In the genomic region with DNA sequence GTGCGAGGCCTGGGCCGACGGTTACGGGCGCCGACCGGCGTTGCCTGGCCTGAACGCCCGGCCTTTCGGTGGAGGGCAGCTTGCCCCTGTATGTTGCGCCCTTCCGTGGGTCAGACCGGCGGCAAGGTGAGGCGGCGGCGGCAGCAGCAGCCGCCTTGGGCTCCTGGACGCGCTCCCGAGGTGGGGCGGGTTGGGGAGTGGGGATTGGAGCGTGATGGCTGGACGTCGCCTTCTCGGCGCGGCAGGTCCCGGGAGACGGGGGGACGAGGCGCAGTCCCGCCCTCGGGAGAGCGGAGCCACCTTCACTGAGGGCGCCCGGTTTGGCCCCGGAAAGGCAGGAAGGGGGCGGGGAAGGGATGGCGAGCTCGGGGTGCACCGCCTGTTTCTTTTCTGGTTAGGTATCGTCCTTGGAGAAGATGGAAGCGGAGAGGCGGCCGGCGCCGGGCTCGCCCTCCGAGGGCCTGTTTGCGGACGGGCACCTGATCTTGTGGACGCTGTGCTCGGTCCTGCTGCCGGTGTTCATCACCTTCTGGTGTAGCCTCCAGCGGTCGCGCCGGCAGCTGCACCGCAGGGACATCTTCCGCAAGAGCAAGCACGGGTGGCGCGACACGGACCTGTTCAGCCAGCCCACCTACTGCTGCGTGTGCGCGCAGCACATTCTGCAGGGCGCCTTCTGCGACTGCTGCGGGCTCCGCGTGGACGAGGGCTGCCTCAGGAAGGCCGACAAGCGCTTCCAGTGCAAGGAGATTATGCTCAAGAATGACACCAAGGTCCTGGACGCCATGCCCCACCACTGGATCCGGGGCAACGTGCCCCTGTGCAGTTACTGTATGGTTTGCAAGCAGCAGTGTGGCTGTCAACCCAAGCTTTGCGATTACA, we compare ENCODE assay signal across 8 cellular contexts. TPM values are rescaled to one million over a fixed set of nuclear protein-coding genes. Genes with fewer than 3 reads are reported as not detected.
A peak's percentile ranks its signal among the peaks of the same experiment; 100 is the strongest.
DNase-seq lines count a peak whose midpoint lies in the region; ATAC-seq and TF ChIP-seq lines count a peak whose summit lies in the region.

No MANE protein-coding gene starts in this region.

- ATAC-seq in GM19043 (IDR thresholded peaks at IDR 0.05; ENCODE audit: low read depth, unreplicated experiment), result peak; percentile 29
- peak; percentile 30 for ATAC-seq in HG03432 (IDR thresholded peaks at IDR 0.05; ENCODE audit: unreplicated experiment)
- peak; percentile 2 for ATAC-seq in gastroesophageal sphincter

- H3K27me3 ChIP-seq in OCI-LY1 (ENCODE audit: insufficient read depth, low read length) (no peaks in the 10 kb centered on the region), gastroesophageal sphincter (no peaks in the 10 kb centered on the region), ovary (no peaks in the 10 kb centered on the region), thyroid gland (no peaks in the 10 kb centered on the region)

- H3K27ac ChIP-seq in OCI-LY1 (ENCODE audit: low read depth, low read length, poor library complexity, severe bottlenecking), result peak overlapping the region; percentile 21
- H3K27ac ChIP-seq in gastroesophageal sphincter, result peak overlapping the region; percentile 30 to 96 (median 92)
- peak overlapping the region; percentile 47 to 92 for H3K27ac ChIP-seq in ovary
- H3K27ac ChIP-seq in thyroid gland, result peak overlapping the region; percentile 72 to 93 (median 75)

- peak overlapping the region; percentile 73 for H3K4me3 ChIP-seq in AG10803 (ENCODE audit: low read length)
- peak overlapping the region; percentile 83 for H3K4me3 ChIP-seq in OCI-LY1 (ENCODE audit: low read depth, low read length, poor library complexity, severe bottlenecking)
- peak overlapping the region; percentile 52 to 83 for H3K4me3 ChIP-seq in gastroesophageal sphincter
- peak overlapping the region; percentile 77 for H3K4me3 ChIP-seq in ovary
- peak overlapping the region; percentile 5 to 88 (median 6) for H3K4me3 ChIP-seq in thyroid gland (replicated peaks in 1 of 3)

- H3K4me1 ChIP-seq in OCI-LY1 (ENCODE audit: insufficient read depth, low read length, severe bottlenecking), result peaks cover 62% of the 10 kb centered on the region
- H3K4me1 ChIP-seq in gastroesophageal sphincter, result peaks cover 0 to 66% (median 14%) of the 10 kb centered on the region in 3 donors
- peaks cover 10% of the 10 kb centered on the region for H3K4me1 ChIP-seq in ovary (ENCODE audit: insufficient read depth)
- H3K4me1 ChIP-seq in thyroid gland, result peaks cover 7 to 18% of the 10 kb centered on the region in 2 donors

- intact Hi-C loops in ovary (cut with DNase I) (loop anchor here in 1 of 4 donors (5.0 kb wide), 1 partner anchor 78 kb away; a partner anchor contains a TSS), thyroid gland (cut with DNase I) (loop anchor here (10.0 kb wide), 1 partner anchor 280 kb away; no protein-coding TSS in a partner anchor)

- peaks cover 23% of the 10 kb centered on the region for H3K79me2 ChIP-seq in OCI-LY1 (ENCODE audit: insufficient read depth, low read length)

- WGBS in gastroesophageal sphincter (ENCODE audit: low coverage in 1 of 2), 2 donors, result 20 to 100% methylated on average over 1 of the region's 81 CpGs
- 4 to 7% (median 6%) methylated on average over 74 to 81 of the region's 81 CpGs for WGBS in ovary, 3 donors
- 12 to 22% methylated on average over 18 to 35 of the region's 81 CpGs for WGBS in thyroid gland, 2 donors

- no peak; the same call in 1 of the 2 replicates for TF ChIP-seq CTCF in AG10803 (conservative IDR thresholded peaks at IDR 0.05; ENCODE audit: low read length)
- TF ChIP-seq CTCF in OCI-LY1 (IDR thresholded peaks at IDR 0.05; ENCODE audit: low read length), result peak; percentile 21; the same call in 1 of the 2 replicates
- peak in 2 of 4 experiments; percentile 9 to 32 for TF ChIP-seq CTCF in gastroesophageal sphincter (IDR thresholded peaks at IDR 0.05)
- no peak for TF ChIP-seq CTCF in ovary (IDR thresholded peaks at IDR 0.05)
- TF ChIP-seq CTCF in thyroid gland (IDR thresholded peaks at IDR 0.05), result peak in 4 of 6 experiments; percentile 14 to 29 (median 24)

- TF ChIP-seq POLR2A in gastroesophageal sphincter (IDR thresholded peaks at IDR 0.05), result no peak
- no peak for TF ChIP-seq POLR2A in ovary (IDR thresholded peaks at IDR 0.05)
- TF ChIP-seq POLR2A in thyroid gland (IDR thresholded peaks at IDR 0.05), result peak in 1 of 2 donors; percentile 9

- H3K9me3 ChIP-seq in OCI-LY1 (ENCODE audit: low read length) (no peaks in the 10 kb centered on the region), gastroesophageal sphincter (no peaks in the 10 kb centered on the region), ovary (no peaks in the 10 kb centered on the region), thyroid gland (no peaks in the 10 kb centered on the region)

- H3K4me2 ChIP-seq in OCI-LY1 (ENCODE audit: low read length), result peak overlapping the region; percentile 91

- peak overlapping the region; percentile 82 for H3K9ac ChIP-seq in OCI-LY1 (ENCODE audit: low read length)

- peaks cover 28% of the 10 kb centered on the region; the same call in 1 of the 2 replicates for H3K36me3 ChIP-seq in OCI-LY1 (ENCODE audit: insufficient read depth, low read length)
- peaks cover 0 to 3% of the 10 kb centered on the region in 2 donors for H3K36me3 ChIP-seq in gastroesophageal sphincter
- no peaks in the 10 kb centered on the region for H3K36me3 ChIP-seq in ovary
- no peaks in the 10 kb centered on the region for H3K36me3 ChIP-seq in thyroid gland

- peak; percentile 5 for DNase-seq in AG10803 (ENCODE audit: low read depth)
- peak; percentile 64 for DNase-seq in activated effector memory CD4-positive, alpha-beta T cell treated with Interleukin-2 at 50 U/mL for 16 hours
- DNase-seq in ovary, result peak in 3 of 5 donors; percentile 41 to 66 (median 45)
- DNase-seq in thyroid gland, result peak; percentile 64 to 65

- no peak for TF ChIP-seq EP300 in gastroesophageal sphincter (IDR thresholded peaks at IDR 0.05)
- no peak for TF ChIP-seq EP300 in ovary (IDR thresholded peaks at IDR 0.05)

- H4K20me1 ChIP-seq in OCI-LY1 (ENCODE audit: insufficient read depth, low read length), result no peaks in the 10 kb centered on the region

- H2AFZ ChIP-seq in OCI-LY1 (ENCODE audit: low read length), result no peak overlapping the region

- no peaks in the 10 kb centered on the region for H3F3A ChIP-seq in OCI-LY1 (ENCODE audit: insufficient read depth, low read length)

- no peaks in the 10 kb centered on the region for H3K9me2 ChIP-seq in OCI-LY1 (ENCODE audit: low read depth, low read length)

RNA-seq across cellular contexts. Expression of a gene that starts 0.7 kb away (rescaled TPM):
- total RNA-seq in gastroesophageal sphincter, result 10 to 100 TPM in 1 of 4 donors, 1 to 10 TPM in 3; 8.4 to 12.5 (median 9.7) TPM
- total RNA-seq in ovary, result 10 to 100 TPM in 6 of 7 donors, 1 to 10 TPM in 1; 8.5 to 16.4 (median 11.8) TPM
- 1 to 10 TPM; 3.0 to 5.0 TPM for polyA plus RNA-seq in ovary
- total RNA-seq in thyroid gland, result 10 to 100 TPM in 3 of 4 donors, 1 to 10 TPM in 1; 7.2 to 21.7 (median 14.7) TPM

RNA-seq across cellular contexts. Expression of a gene that starts 0.9 kb away (rescaled TPM):
- total RNA-seq in gastroesophageal sphincter (1 to 10 TPM; 1.1 to 3.5 (median 2.3) TPM), ovary (1 to 10 TPM; 2.4 to 6.0 (median 3.3) TPM), thyroid gland (1 to 10 TPM in 3 of 4 donors, under 1 TPM in 1; 0.24 to 1.2 (median 1.2) TPM)
- 1 to 10 TPM; 1.5 to 2.6 TPM for polyA plus RNA-seq in ovary

Comparison
In these comparisons a context has a peak if more than half of its experiments do, and no peak if none do; other contexts are left out.
1. Peak in every context shown above with its lines: DNase-seq, ATAC-seq, H3K4me3 ChIP-seq and H3K27ac ChIP-seq.
2. DNase-seq: peak in every context shown above with its lines; median percentile 64 in thyroid gland; 64 in activated effector memory CD4-positive, alpha-beta T cell treated with Interleukin-2 at 50 U/mL for 16 hours; 45 in ovary; 5 in AG10803.
3. H3K4me3 ChIP-seq: peak in every context shown above with its lines; median percentile 83 in OCI-LY1; 77 in ovary; 73 in AG10803; 68 in gastroesophageal sphincter; 6 in thyroid gland.
4. CTCF ChIP-seq: peak in OCI-LY1 (single experiment) and thyroid gland (4 of 6); none in AG10803 (single experiment) and ovary (0 of 3).
5. H3K27ac ChIP-seq: peak in every context shown above with its lines; median percentile 92 in gastroesophageal sphincter; 75 in thyroid gland; 70 in ovary; 21 in OCI-LY1.